1 cellular context compared by ENCODE assay signal in the genomic region with DNA sequence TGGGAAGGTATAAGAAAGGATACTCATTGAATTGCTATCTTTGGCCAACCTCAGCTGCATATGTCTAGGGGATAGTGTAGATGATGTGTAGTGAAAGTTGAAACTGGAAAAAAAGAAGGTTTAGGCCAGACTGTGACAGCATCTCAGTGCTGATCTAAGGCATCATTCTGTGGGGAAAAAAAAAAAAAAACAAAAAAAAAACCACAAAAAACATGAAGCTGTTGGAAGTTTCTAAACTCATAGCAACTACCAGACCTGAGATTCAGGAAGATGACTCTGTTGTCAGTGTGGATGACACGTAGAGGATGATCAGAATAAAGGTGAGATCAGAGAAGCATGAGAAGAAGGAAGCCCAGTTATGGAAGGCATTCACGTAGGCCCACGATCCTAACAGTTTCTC.
TF ChIP-seq lines count a peak whose summit lies in the region.

No MANE protein-coding gene starts in this region.

TF ChIP-seq in K562, 482 proteins besides CTCF, POLR2A, EP300 and RAD21 (continued from another document):
- TF ChIP-seq, protein P1, sequence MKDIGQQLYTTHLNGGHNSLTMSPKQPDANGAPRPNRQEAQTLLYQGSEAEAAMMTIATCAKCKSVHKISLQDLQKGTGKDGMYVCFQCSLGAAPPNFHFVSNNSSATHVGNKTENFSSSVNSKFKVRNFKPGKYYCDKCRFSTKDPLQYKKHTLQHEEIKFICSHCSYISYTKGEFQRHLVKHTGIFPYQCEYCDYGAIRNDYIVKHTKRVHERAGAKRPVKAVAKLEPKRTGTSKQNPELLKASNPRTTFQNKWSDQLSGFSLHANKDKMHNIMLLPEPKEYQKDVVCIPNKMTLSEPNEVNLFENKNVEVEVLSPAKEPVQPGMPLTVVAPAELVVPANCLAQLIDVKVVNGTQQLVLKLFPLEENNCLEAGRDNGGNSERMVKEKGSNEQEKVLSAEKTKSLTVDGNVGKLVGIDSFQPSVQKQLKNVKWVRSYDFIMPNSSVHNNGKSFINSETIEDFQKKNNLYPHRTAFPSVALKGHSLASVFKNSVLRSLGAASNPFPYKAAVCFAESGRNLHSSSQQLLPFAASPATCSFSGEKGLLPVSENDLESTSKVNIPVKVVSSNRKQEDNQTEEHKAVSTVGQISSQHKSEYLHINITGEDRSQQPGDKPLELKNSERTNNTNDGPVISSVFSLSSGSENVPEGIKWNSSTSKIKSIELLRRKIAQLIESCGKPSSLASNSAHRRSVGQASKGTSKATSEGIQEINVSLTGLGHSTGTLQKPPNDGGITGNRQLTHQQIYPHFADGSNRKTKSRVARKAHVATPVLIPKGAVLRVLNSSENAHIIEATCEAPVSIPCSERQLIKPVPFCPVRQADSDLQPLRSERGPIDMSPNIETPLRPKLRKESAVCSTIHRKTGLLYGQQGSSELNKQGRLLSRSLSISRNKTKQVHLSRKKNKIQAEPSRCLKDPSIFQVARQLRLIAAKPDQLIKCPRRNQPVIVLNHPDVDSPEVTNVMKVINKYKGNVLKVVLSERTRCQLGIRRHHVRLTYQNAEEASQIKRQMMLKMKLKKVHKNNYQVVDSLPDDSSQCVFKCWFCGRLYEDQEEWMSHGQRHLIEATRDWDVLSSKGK (CRISPR knock-in tag; IDR thresholded peaks at IDR 0.05), result no peak
- no peak for TF ChIP-seq NFIC (IDR thresholded peaks at IDR 0.05)
- TF ChIP-seq ZFPM2 (CRISPR knock-in tag; IDR thresholded peaks at IDR 0.05), result no peak
- no peak for TF ChIP-seq SIX5 (IDR thresholded peaks at IDR 0.05; ENCODE audit: borderline replicate concordance in 1 of 2, insufficient read depth in 1 of 2, low read depth in 1 of 2, low read length in 2 of 2)
- no peak for TF ChIP-seq ZBTB2 (IDR thresholded peaks at IDR 0.05)
- no peak for TF ChIP-seq KDM1A (IDR thresholded peaks at IDR 0.05)
- no peak for TF ChIP-seq ARNT (IDR thresholded peaks at IDR 0.05)
- TF ChIP-seq, protein P2, sequence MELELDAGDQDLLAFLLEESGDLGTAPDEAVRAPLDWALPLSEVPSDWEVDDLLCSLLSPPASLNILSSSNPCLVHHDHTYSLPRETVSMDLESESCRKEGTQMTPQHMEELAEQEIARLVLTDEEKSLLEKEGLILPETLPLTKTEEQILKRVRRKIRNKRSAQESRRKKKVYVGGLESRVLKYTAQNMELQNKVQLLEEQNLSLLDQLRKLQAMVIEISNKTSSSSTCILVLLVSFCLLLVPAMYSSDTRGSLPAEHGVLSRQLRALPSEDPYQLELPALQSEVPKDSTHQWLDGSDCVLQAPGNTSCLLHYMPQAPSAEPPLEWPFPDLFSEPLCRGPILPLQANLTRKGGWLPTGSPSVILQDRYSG (tag; conservative IDR thresholded peaks at IDR 0.05; ENCODE audit: low read depth), result no peak
- TF ChIP-seq ZNF696 (CRISPR knock-in tag; conservative IDR thresholded peaks at IDR 0.05), result no peak
- TF ChIP-seq, protein P3, sequence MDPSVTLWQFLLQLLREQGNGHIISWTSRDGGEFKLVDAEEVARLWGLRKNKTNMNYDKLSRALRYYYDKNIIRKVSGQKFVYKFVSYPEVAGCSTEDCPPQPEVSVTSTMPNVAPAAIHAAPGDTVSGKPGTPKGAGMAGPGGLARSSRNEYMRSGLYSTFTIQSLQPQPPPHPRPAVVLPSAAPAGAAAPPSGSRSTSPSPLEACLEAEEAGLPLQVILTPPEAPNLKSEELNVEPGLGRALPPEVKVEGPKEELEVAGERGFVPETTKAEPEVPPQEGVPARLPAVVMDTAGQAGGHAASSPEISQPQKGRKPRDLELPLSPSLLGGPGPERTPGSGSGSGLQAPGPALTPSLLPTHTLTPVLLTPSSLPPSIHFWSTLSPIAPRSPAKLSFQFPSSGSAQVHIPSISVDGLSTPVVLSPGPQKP (CRISPR knock-in tag; IDR thresholded peaks at IDR 0.05), result no peak
- no peak for TF ChIP-seq BDP1 (IDR thresholded peaks at IDR 0.05; ENCODE audit: insufficient read depth, insufficient read length)
